Comparison of ENCODE assay signal across 8 cellular contexts in the genomic region with DNA sequence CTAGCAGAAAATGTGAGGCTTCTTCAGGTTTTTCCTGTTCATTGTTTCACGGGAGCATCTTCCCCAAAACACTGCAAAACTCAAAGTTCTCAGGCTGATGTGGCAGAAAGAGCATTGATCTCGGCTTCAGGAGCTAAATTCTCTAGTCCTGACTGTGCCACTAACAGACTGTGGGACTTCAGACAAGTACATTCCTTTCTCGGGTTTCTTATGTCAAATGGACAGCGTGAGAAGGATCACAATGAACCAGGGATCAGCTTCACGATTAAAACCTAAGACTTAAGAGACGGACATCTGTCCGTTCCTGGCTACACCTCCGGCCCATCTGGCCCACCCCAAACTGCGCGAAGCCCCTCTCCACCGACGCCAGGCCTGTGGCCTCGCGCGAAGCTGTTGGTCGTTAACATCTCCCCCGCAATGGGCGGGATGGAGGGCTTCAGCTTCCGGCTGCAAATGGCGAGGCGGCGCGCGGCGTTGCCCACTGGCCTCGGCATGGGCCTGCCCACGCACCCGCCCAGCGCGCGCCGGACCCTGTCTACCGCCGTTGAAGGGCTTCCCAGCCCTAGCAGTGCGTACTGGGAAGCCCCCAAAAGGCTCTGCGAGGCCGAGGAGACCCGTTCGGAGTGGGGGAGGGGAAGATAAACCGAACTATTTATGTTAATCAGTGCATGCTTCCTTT. TPM values are rescaled to one million over a fixed set of nuclear protein-coding genes. Genes with fewer than 3 reads are reported as not detected.
DNase-seq lines count a peak whose midpoint lies in the region; ATAC-seq and TF ChIP-seq lines count a peak whose summit lies in the region.

No MANE protein-coding gene starts in this region.

- ATAC-seq in HG02798 (IDR thresholded peaks at IDR 0.05; ENCODE audit: poor library complexity, unreplicated experiment) (peak; percentile 47), HG03439 (IDR thresholded peaks at IDR 0.05; ENCODE audit: unreplicated experiment) (no peak)

- POLR2A ChIA-PET in OCI-LY7 (lab: Charles Lee), result interaction anchor here (0.7 to 2.0 kb wide), 2 partner anchors 9 to 22 kb away, joined by 5 to 6 read pairs; no protein-coding TSS in a partner anchor

- H3K79me2 ChIP-seq in OCI-LY7 (ENCODE audit: insufficient read depth, low read depth, low read length), result peaks cover 35% of the 10 kb centered on the region

- H3K4me2 ChIP-seq in OCI-LY7 (ENCODE audit: low read length), result peak overlapping the region; percentile 66

- peak overlapping the region; percentile 88 for H3K4me3 ChIP-seq in OCI-LY7 (ENCODE audit: low read depth, low read length, poor library complexity, severe bottlenecking)
- peak overlapping the region; percentile 93 for H3K4me3 ChIP-seq in coronary artery

- CTCF ChIA-PET in OCI-LY7 (lab: Charles Lee; ENCODE audit: unreplicated experiment), result no interaction called here

- peaks cover 8% of the 10 kb centered on the region; the same call in 1 of the 2 replicates for H3K9me3 ChIP-seq in OCI-LY7 (ENCODE audit: low read length)

- TF ChIP-seq CTCF in OCI-LY7 (conservative IDR thresholded peaks at IDR 0.05; ENCODE audit: low read length) (no peak), coronary artery (IDR thresholded peaks at IDR 0.05) (no peak)

- intact Hi-C loops in OCI-LY7 (cut with micrococcal nuclease; ENCODE audit: unreplicated experiment), result loop anchor here (1.0 to 5.0 kb wide), 2 partner anchors 179 to 373 kb away; a partner anchor contains a TSS

- no peaks in the 10 kb centered on the region for H3K9me2 ChIP-seq in OCI-LY7 (ENCODE audit: insufficient read depth, low read length)

- peaks cover 21% of the 10 kb centered on the region for H3K4me1 ChIP-seq in OCI-LY7 (ENCODE audit: insufficient read depth, low read length, poor library complexity, severe bottlenecking)

- BruUV-seq in OCI-LY7 (replicated peaks; lab: Mats Ljungman, UMichigan), result TSS peak; percentile 93

- H3K27ac ChIP-seq in OCI-LY7 (ENCODE audit: low read depth, low read length, poor library complexity, severe bottlenecking) (peak overlapping the region; percentile 58), coronary artery (peak overlapping the region; percentile 98), temporal lobe (ENCODE audit: low read depth, low read length) (peak overlapping the region; percentile 97)

- H4K20me1 ChIP-seq in OCI-LY7 (ENCODE audit: insufficient read depth, low read length), result no peaks in the 10 kb centered on the region

- H3K36me3 ChIP-seq in OCI-LY7 (ENCODE audit: insufficient read depth, low read length), result peaks cover 11% of the 10 kb centered on the region

- peak overlapping the region; percentile 100 for H2AFZ ChIP-seq in OCI-LY7 (ENCODE audit: low read length)

- DNase-seq in activated T-cell treated with anti-CD3 and anti-CD28 coated beads for 48 hours (ENCODE audit: low read depth) (peak; percentile 67), OCI-LY7 (ENCODE audit: low spot score) (peak; percentile 6), coronary artery (ENCODE audit: low spot score) (no peak), mesenteric fat pad (ENCODE audit: low spot score) (peak; percentile 92)
- no peak for DNase-seq in activated T-cell treated with anti-CD3 and anti-CD28 coated beads, Interleukin-2, amount 50 U/mL, for 48 hours

RNA-seq across cellular contexts. Expression of a gene that starts 0.5 kb away (rescaled TPM):
- 29.0 and 31.1 TPM in 2 replicates for total RNA-seq in OCI-LY7 (2014; rRNA removed; shearing (Covaris generic))
- total RNA-seq in OCI-LY7 (2022) (49.1 and 51.3 TPM in 2 replicates), mesenteric fat pad (33.3 TPM), temporal lobe (33.7 TPM)

RNA-seq across cellular contexts. Expression of a gene that starts 55.4 kb away (rescaled TPM):
- total RNA-seq in OCI-LY7 (2014; rRNA removed; shearing (Covaris generic)), result 107 and 133 TPM in 2 replicates
- total RNA-seq in OCI-LY7 (2022), result 135 and 159 TPM in 2 replicates
- 110 TPM for total RNA-seq in mesenteric fat pad
- 32.2 TPM for total RNA-seq in temporal lobe

Comparison
In these comparisons a context has a peak if more than half of its experiments do, and no peak if none do; other contexts are left out.
1. DNase-seq: peak in activated T-cell treated with anti-CD3 and anti-CD28 coated beads for 48 hours (single experiment), OCI-LY7 (single experiment) and mesenteric fat pad (single experiment); none in activated T-cell treated with anti-CD3 and anti-CD28 coated beads, Interleukin-2, amount 50 U/mL, for 48 hours (0 of 2) and coronary artery (single experiment).
2. Peak in every context shown above with its lines, with median percentiles within 50 percentile points of each other: H3K27ac ChIP-seq.